4 cellular contexts compared by ENCODE assay signal in the genomic region with DNA sequence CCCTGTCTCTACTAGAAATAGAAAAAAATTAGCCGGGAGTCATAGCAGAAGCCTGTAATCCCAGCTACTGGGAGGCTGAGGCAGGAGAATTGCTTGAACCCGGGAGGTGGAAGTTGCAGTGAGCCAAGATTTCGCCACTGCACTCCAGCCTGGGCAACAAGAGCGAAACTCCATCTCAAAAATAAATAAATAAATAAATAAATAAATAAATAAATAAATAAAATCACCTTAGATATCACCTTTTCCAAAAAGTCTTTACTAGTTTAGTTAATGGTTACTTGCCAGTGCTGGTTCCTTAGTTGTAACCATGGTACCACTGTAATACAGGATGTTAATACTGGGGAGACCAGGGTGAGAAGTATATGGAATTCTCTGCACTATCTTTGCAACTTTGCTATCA. TPM values are rescaled to one million over a fixed set of nuclear protein-coding genes. Genes with fewer than 3 reads are reported as not detected.
"Had no signal": no experiment of that assay in that cellular context is flagged by ENCODE, and none has a peak within 500 bp of the region (broad histone marks: within the 10 kb centered on the region; RNA-seq: fewer than 3 reads in every experiment).

No MANE protein-coding gene starts in this region.

RNA-seq across cellular contexts. Expression of gene FRMPD1, which starts 48.7 kb away (rescaled TPM):
- total RNA-seq: naive thymus-derived CD8-positive, alpha-beta T cell; natural killer cell treated with Interleukin-12 subunit alpha and Interleukin-12 subunit beta and Interleukin-15 and Interleukin-18, amount 100 ng/mL, for 72 hours; osteocyte; ureter had no signal
- polyA plus RNA-seq: naive thymus-derived CD8-positive, alpha-beta T cell had no signal
